Comparison of ENCODE assay signal across 9 cellular contexts in genomic region chr15:62482715-62483429, GRCh38.
DNase-seq lines count a peak whose midpoint lies in the region; ATAC-seq, FAIRE-seq and TF ChIP-seq lines count a peak whose summit lies in the region.
"Had no signal": no experiment of that assay in that cellular context is flagged by ENCODE, and none has a peak within 500 bp of the region (broad histone marks: within the 10 kb centered on the region; RNA-seq: fewer than 3 reads in every experiment).

No MANE protein-coding gene starts in this region.

- DNase-seq in D721Med (ENCODE audit: insufficient read length, low spot score) (no peak), K562 (ENCODE audit: extremely low read depth in 1 of 4, low spot score in 3 of 4) (peak; percentile 13 to 42 (median 24)), osteoblast (ENCODE audit: insufficient read length, low spot score, missing footprints) (peak; percentile 82), NCI-H2196 treated with DMSO at 0.1 percent for 48 hours (lab: John Stamatoyannopoulos, UW; ENCODE audit: unreplicated experiment) (no peak), OCI-M2 (lab: John Stamatoyannopoulos, UW; ENCODE audit: unreplicated experiment) (no peak)
- no peak for DNase-seq in stimulated activated naive CD4-positive, alpha-beta T cell treated with Interleukin-2 at 50 U/mL for 16 hours (lab: John Stamatoyannopoulos, UW)
- DNase-seq: upper lobe of left lung had no signal

- H3K36me3 ChIP-seq in Loucy (ENCODE audit: insufficient read depth, low read length) (no peaks in the 10 kb centered on the region), K562 (ENCODE audit: control insufficient read depth, insufficient read depth, low read length) (no peaks in the 10 kb centered on the region), osteoblast (ENCODE audit: insufficient read depth, low read length) (no peaks in the 10 kb centered on the region)
- H3K36me3 ChIP-seq: upper lobe of left lung had no signal

- no peak for TF ChIP-seq RAD21 in K562 (CRISPR knock-in tag; conservative IDR thresholded peaks at IDR 0.05 in 1 of 2, IDR thresholded peaks at IDR 0.05 in 1 of 2)

- H3K79me2 ChIP-seq in Loucy (ENCODE audit: insufficient read depth, low read length) = no peaks in the 10 kb centered on the region
- no peaks in the 10 kb centered on the region for H3K79me2 ChIP-seq in K562 (ENCODE audit: control insufficient read depth, insufficient read depth, low read length)
- no peaks in the 10 kb centered on the region for H3K79me2 ChIP-seq in osteoblast (ENCODE audit: insufficient read depth, low read length)

- BruUV-seq in K562 (replicated peaks; lab: Mats Ljungman, UMichigan) = no TSS peak

- H3K4me1 ChIP-seq in Loucy (ENCODE audit: insufficient read depth, low read length, poor library complexity, severe bottlenecking) (no peaks in the 10 kb centered on the region), K562 (replicated peaks in 1 of 2; ENCODE audit: control insufficient read depth in 2 of 2, insufficient read depth in 2 of 2, low read length in 2 of 2) (no peaks in the 10 kb centered on the region; a peak in 1 of 5 replicates), osteoblast (ENCODE audit: insufficient read depth, low read length) (peaks cover 11% of the 10 kb centered on the region)
- H3K4me1 ChIP-seq: upper lobe of left lung had no signal

- ATAC-seq in GM19452 (IDR thresholded peaks at IDR 0.05; ENCODE audit: unreplicated experiment) (peak; percentile 56), K562 (peak; percentile 87)

- peak; percentile 13 for TF ChIP-seq CTCF in D721Med (IDR thresholded peaks at IDR 0.05; ENCODE audit: insufficient read depth, missing control alignments)
- peak; percentile 75 for TF ChIP-seq CTCF in Loucy (conservative IDR thresholded peaks at IDR 0.05; ENCODE audit: low read length)
- TF ChIP-seq CTCF in K562 (IDR thresholded peaks at IDR 0.05 in 2 of 3, conservative IDR thresholded peaks at IDR 0.05 in 1 of 3; ENCODE audit: insufficient read depth in 2 of 3, low read depth in 1 of 3, low read length in 3 of 3) = peak; percentile 34 to 58 (median 50); a peak in 5 of 6 replicates
- peak; percentile 29 for TF ChIP-seq CTCF in osteoblast (IDR thresholded peaks at IDR 0.05; ENCODE audit: extremely low read depth, low read depth, low read length)

- CTCF ChIA-PET in K562 (lab: Yijun Ruan, JAX; ENCODE audit: low intra/inter-chr PET ratio) = no interaction called here

- no peak for TF ChIP-seq POLR2A in K562 (conservative IDR thresholded peaks at IDR 0.05)

- FAIRE-seq in D721Med (lab: Jason Lieb, UNC) (no peak), K562 (lab: Jason Lieb, UNC) (peak; percentile 69)

- WGBS in K562 (ENCODE audit: insufficient coverage, low coverage, missing lambda C conversion rate) = 2% methylated on average over 5 of the region's 5 CpGs

- H3K27me3 ChIP-seq in Loucy (ENCODE audit: insufficient read depth, low read length, poor library complexity, severe bottlenecking) (no peaks in the 10 kb centered on the region), K562 (ENCODE audit: control insufficient read depth in 2 of 2, insufficient read depth in 2 of 2, low read length in 2 of 2) (peaks cover 9 to 27% of the 10 kb centered on the region in 2 experiments; a peak in 4 of 5 replicates), osteoblast (ENCODE audit: insufficient read depth, low read length) (no peaks in the 10 kb centered on the region)
- H3K27me3 ChIP-seq: upper lobe of left lung had no signal

- H3K9me3 ChIP-seq in Loucy (ENCODE audit: insufficient read depth, low read depth, low read length) (no peaks in the 10 kb centered on the region), K562 (replicated peaks; ENCODE audit: control insufficient read depth, insufficient read depth, low read depth, low read length) (no peaks in the 10 kb centered on the region), osteoblast (ENCODE audit: low read depth, low read length) (no peaks in the 10 kb centered on the region)
- H3K9me3 ChIP-seq: upper lobe of left lung had no signal

- H2AFZ ChIP-seq in Loucy (ENCODE audit: low read length) (no peak overlapping the region), K562 (ENCODE audit: low read depth, low read length) (no peak overlapping the region), osteoblast (ENCODE audit: low read length) (peak overlapping the region; percentile 59)

- H3K9me2 ChIP-seq in Loucy (replicated peaks; ENCODE audit: low read depth, low read length) = no peaks in the 10 kb centered on the region

- no peak for TF ChIP-seq EP300 in K562 (IDR thresholded peaks at IDR 0.05; ENCODE audit: low read length)

- POLR2A ChIA-PET in K562 (lab: Yijun Ruan, JAX) = interaction anchor here (0.6 kb wide), 1 partner anchor 64 kb away, joined by 4 read pairs; no protein-coding TSS in a partner anchor

- no peaks in the 10 kb centered on the region for H3F3A ChIP-seq in Loucy (ENCODE audit: low read depth)

- H4K20me1 ChIP-seq in Loucy (ENCODE audit: insufficient read depth, low read length, poor library complexity, severe bottlenecking) (no peaks in the 10 kb centered on the region), K562 (replicated peaks; ENCODE audit: control insufficient read depth, insufficient read depth, low read length) (peaks cover 3% of the 10 kb centered on the region; the same call in 1 of the 2 replicates), osteoblast (ENCODE audit: insufficient read depth, low read length) (peaks cover 4% of the 10 kb centered on the region)

- intact Hi-C loops in K562 (cut with micrococcal nuclease) = no loop called here

- H3K9ac ChIP-seq in Loucy (ENCODE audit: low read depth, low read length, poor library complexity, severe bottlenecking) = no peak overlapping the region
- no peak overlapping the region for H3K9ac ChIP-seq in K562 (ENCODE audit: insufficient read depth in 1 of 2, low read depth in 2 of 2, low read length in 2 of 2)

- in situ Hi-C loops in K562 (cut with MboI) = no loop called here

- no peak overlapping the region for H3K4me3 ChIP-seq in Loucy (ENCODE audit: low read length, poor library complexity, severe bottlenecking)
- no peak overlapping the region for H3K4me3 ChIP-seq in K562
- no peak overlapping the region for H3K4me3 ChIP-seq in osteoblast (ENCODE audit: insufficient read depth, low read length)
- H3K4me3 ChIP-seq: upper lobe of left lung had no signal

- no peak overlapping the region for H3K4me2 ChIP-seq in Loucy (ENCODE audit: low read depth, low read length, poor library complexity, severe bottlenecking)
- H3K4me2 ChIP-seq in K562 (ENCODE audit: insufficient read depth, low read length) = no peak overlapping the region
- H3K4me2 ChIP-seq in osteoblast (ENCODE audit: insufficient read depth, low read length) = no peak overlapping the region

- H3K9me1 ChIP-seq in K562 (ENCODE audit: control insufficient read depth, insufficient read depth, low read length) = no peaks in the 10 kb centered on the region

- H3K27ac ChIP-seq in K562 (ENCODE audit: extremely low read depth, low read depth, low read length) (no peak overlapping the region), osteoblast (ENCODE audit: low read depth, low read length) (peak overlapping the region; percentile 44)
- H3K27ac ChIP-seq: upper lobe of left lung had no signal

TF ChIP-seq in K562, 482 proteins besides CTCF, POLR2A, EP300 and RAD21:
- TF ChIP-seq MEIS2 (IDR thresholded peaks at IDR 0.05; ENCODE audit: partially characterized antibody) (peak; percentile 27), ZBTB12 (CRISPR knock-in tag; IDR thresholded peaks at IDR 0.05) (no peak), NR2C1 (IDR thresholded peaks at IDR 0.05) (no peak), NR2C1 (tag; IDR thresholded peaks at IDR 0.05) (no peak), FOXA3 (CRISPR knock-in tag; conservative IDR thresholded peaks at IDR 0.05 in 1 of 2, IDR thresholded peaks at IDR 0.05 in 1 of 2) (peak in 1 of 2 experiments; percentile 22; a peak in 1 of 4 replicates), NRF1 (conservative IDR thresholded peaks at IDR 0.05 in 1 of 2, IDR thresholded peaks at IDR 0.05 in 1 of 2) (no peak), KLF13 (tag; IDR thresholded peaks at IDR 0.05; ENCODE audit: borderline replicate concordance, low read depth) (no peak)
- TF ChIP-seq, protein P1, sequence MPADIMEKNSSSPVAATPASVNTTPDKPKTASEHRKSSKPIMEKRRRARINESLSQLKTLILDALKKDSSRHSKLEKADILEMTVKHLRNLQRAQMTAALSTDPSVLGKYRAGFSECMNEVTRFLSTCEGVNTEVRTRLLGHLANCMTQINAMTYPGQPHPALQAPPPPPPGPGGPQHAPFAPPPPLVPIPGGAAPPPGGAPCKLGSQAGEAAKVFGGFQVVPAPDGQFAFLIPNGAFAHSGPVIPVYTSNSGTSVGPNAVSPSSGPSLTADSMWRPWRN (IDR thresholded peaks at IDR 0.05; ENCODE audit: low read depth) = no peak

Comparison
In these comparisons a context has a peak if more than half of its experiments do, and no peak if none do; other contexts are left out.
1. DNase-seq: peak in K562 (4 of 4) and osteoblast (single experiment); none in D721Med (single experiment), NCI-H2196 treated with DMSO at 0.1 percent for 48 hours (single experiment), stimulated activated naive CD4-positive, alpha-beta T cell treated with Interleukin-2 at 50 U/mL for 16 hours (single experiment) and OCI-M2 (single experiment).
2. CTCF ChIP-seq: peak in every context shown above with its lines; median percentile 75 in Loucy; 50 in K562; 29 in osteoblast; 13 in D721Med.